Comparison of ENCODE assay signal across 15 cellular contexts in the genomic region with DNA sequence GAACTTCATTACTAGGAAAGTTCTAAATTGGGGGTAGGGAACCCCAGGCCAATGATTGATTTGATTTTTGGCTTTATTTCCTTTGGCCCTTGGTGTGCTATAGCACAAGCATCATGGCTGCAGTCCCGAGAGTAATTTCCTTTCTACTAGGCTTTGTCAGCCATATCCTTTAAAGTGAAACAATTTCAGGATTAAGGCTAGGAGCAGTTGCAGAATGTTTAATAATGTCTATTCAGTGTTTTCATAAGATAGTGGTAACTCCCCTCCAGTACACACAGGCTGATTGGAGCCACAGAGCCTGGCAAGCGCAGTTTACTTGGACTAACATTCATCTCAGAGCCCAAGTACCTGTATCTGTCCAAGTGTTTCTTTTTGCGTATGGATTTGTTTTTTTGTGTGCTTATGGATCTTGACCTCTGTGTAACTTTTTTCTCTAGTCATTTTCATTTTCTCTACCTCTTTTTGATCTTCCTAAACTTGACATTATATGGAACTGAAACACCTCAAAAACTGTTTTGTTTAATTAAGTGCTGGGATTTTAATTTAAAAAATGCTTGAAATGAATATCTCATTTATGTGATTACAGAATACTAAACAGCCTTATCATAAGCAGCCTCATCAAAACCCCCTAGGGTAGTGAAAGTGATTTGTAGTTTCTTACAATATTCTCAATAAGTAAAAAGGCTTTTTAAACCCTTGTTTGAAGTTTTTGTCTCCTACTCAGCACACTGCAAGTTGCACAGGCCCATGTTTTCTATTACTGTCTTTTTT. TPM values are rescaled to one million over a fixed set of nuclear protein-coding genes. Genes with fewer than 3 reads are reported as not detected.
A peak's percentile ranks its signal among the peaks of the same experiment; 100 is the strongest.
DNase-seq lines count a peak whose midpoint lies in the region; ATAC-seq and TF ChIP-seq lines count a peak whose summit lies in the region.
"Had no signal": no experiment of that assay in that cellular context is flagged by ENCODE, and none has a peak within 500 bp of the region (broad histone marks: within the 10 kb centered on the region; RNA-seq: fewer than 3 reads in every experiment).

No MANE protein-coding gene starts in this region.

- TF ChIP-seq POLR2A in esophagus muscularis mucosa (IDR thresholded peaks at IDR 0.05; ENCODE audit: low read depth) (no peak), adrenal gland (IDR thresholded peaks at IDR 0.05) (no peak)

- H3K4me2 ChIP-seq in OCI-LY7 (ENCODE audit: low read length) (peak overlapping the region; percentile 82), osteoblast (ENCODE audit: insufficient read depth, low read length) (peak overlapping the region; percentile 48)
- H3K4me2 ChIP-seq: A549 had no signal

- H3K4me3 ChIP-seq in OCI-LY7 (ENCODE audit: low read depth, low read length, poor library complexity, severe bottlenecking) = peak overlapping the region; percentile 41
- H3K4me3 ChIP-seq in esophagus muscularis mucosa = no peak overlapping the region
- no peak overlapping the region for H3K4me3 ChIP-seq in osteoblast (ENCODE audit: insufficient read depth, low read length)
- H3K4me3 ChIP-seq in adrenal gland = peak overlapping the region in 1 of 4 donors; percentile 1
- H3K4me3 ChIP-seq: A549 had no signal

- no peaks in the 10 kb centered on the region for H3K27me3 Mint-ChIP-seq in activated CD4-positive, alpha-beta T cell treated with anti-CD3 and anti-CD28 coated beads for 36 hours

- H2AFZ ChIP-seq in OCI-LY7 (ENCODE audit: low read length) = no peak overlapping the region
- H2AFZ ChIP-seq in osteoblast (ENCODE audit: low read length) = no peak overlapping the region

- no TSS peak for BruUV-seq in OCI-LY7 (replicated peaks; lab: Mats Ljungman, UMichigan)

- peak overlapping the region; percentile 27 for H3K27ac ChIP-seq in OCI-LY7 (ENCODE audit: low read depth, low read length, poor library complexity, severe bottlenecking)
- H3K27ac ChIP-seq in esophagus muscularis mucosa (replicated peaks in 1 of 4) = peak overlapping the region in 3 of 4 donors; percentile 4 to 17 (median 8)
- no peak overlapping the region for H3K27ac ChIP-seq in osteoblast (ENCODE audit: low read depth, low read length)
- no peak overlapping the region for H3K27ac ChIP-seq in adrenal gland
- H3K27ac ChIP-seq: A549, HL-60 had no signal

- TF ChIP-seq CTCF in OCI-LY7 (conservative IDR thresholded peaks at IDR 0.05; ENCODE audit: low read length) (no peak), esophagus muscularis mucosa (IDR thresholded peaks at IDR 0.05) (no peak), osteoblast (IDR thresholded peaks at IDR 0.05; ENCODE audit: extremely low read depth, low read depth, low read length) (no peak), adrenal gland (IDR thresholded peaks at IDR 0.05) (no peak)

- no peak for DNase-seq in activated CD4-positive, alpha-beta T cell treated with anti-CD3 and anti-CD28 coated beads for 36 hours
- DNase-seq in activated CD4-positive, alpha-beta T cell treated with anti-CD3 and anti-CD28 coated beads, Interleukin-2, amount 50 U/mL, for 48 hours = no peak
- DNase-seq in OCI-LY7 (ENCODE audit: low spot score) (no peak), esophagus muscularis mucosa (ENCODE audit: extremely low spot score) (no peak), osteoblast (ENCODE audit: insufficient read length, low spot score, missing footprints) (no peak), AG20443 (ENCODE audit: low spot score) (no peak), adrenal gland (no peak), SW480 (ENCODE audit: low spot score) (no peak)
- DNase-seq: activated effector memory CD4-positive, alpha-beta T cell treated with anti-CD3 and anti-CD28 coated beads, Interleukin-2, amount 50 U/mL, for 16 hours; dorsolateral prefrontal cortex; glutamatergic neuron; NCI-H1105; T1000 had no signal

- no peaks in the 10 kb centered on the region for H3K9me3 Mint-ChIP-seq in activated CD4-positive, alpha-beta T cell treated with anti-CD3 and anti-CD28 coated beads for 36 hours (ENCODE audit: low read depth)

- peaks cover 76% of the 10 kb centered on the region for H3K4me1 Mint-ChIP-seq in activated CD4-positive, alpha-beta T cell treated with anti-CD3 and anti-CD28 coated beads for 36 hours

- H3K4me1 ChIP-seq in OCI-LY7 (ENCODE audit: insufficient read depth, low read length, poor library complexity, severe bottlenecking) (peaks cover 76% of the 10 kb centered on the region), esophagus muscularis mucosa (peaks cover 4 to 34% (median 12%) of the 10 kb centered on the region in 4 donors), osteoblast (ENCODE audit: insufficient read depth, low read length) (peaks cover 5% of the 10 kb centered on the region), adrenal gland (replicated peaks in 1 of 2) (peaks cover 0 to 45% of the 10 kb centered on the region in 2 donors)
- H3K4me1 ChIP-seq: A549 had no signal

- intact Hi-C loops in activated CD4-positive, alpha-beta T cell treated with anti-CD3 and anti-CD28 coated beads for 36 hours (cut with DNase I, micrococcal nuclease) = loop anchor here (10.0 kb wide), 3 partner anchors 543 to 1633 kb away; partner anchors contain the start of genes PI4K2B (in 1 of the 2), RBPJ (in 1 of the 2) and ZCCHC4 (in 1 of the 2)
- intact Hi-C loops in OCI-LY7 (cut with micrococcal nuclease; ENCODE audit: unreplicated experiment) = no loop called here
- intact Hi-C loops in esophagus muscularis mucosa (cut with DNase I) = no loop called here
- intact Hi-C loops in adrenal gland (cut with DNase I) = loop anchor here in 1 of 2 donors (10.0 kb wide), 1 partner anchor 117 kb away; no protein-coding TSS in a partner anchor

- POLR2A ChIA-PET in activated CD4-positive, alpha-beta T cell treated with anti-CD3 and anti-CD28 coated beads for 36 hours (lab: Charles Lee) = no interaction called here
- POLR2A ChIA-PET in OCI-LY7 (lab: Charles Lee) = interaction anchor here (0.6 to 5.9 kb wide), 20 partner anchors 8 to 147 kb away, joined by 3 to 82 read pairs (median 4); no protein-coding TSS in a partner anchor

- TF ChIP-seq EP300 in esophagus muscularis mucosa (IDR thresholded peaks at IDR 0.05) = no peak

- H3K4me3 Mint-ChIP-seq in activated CD4-positive, alpha-beta T cell treated with anti-CD3 and anti-CD28 coated beads for 36 hours = peak overlapping the region; percentile 7

- peak overlapping the region; percentile 3 for H3K27ac Mint-ChIP-seq in activated CD4-positive, alpha-beta T cell treated with anti-CD3 and anti-CD28 coated beads for 36 hours

- peaks cover 7% of the 10 kb centered on the region for H3K36me3 Mint-ChIP-seq in activated CD4-positive, alpha-beta T cell treated with anti-CD3 and anti-CD28 coated beads for 36 hours (ENCODE audit: low read depth)

- peak; percentile 23 for ATAC-seq in activated CD4-positive, alpha-beta T cell treated with anti-CD3 and anti-CD28 coated beads for 36 hours
- ATAC-seq: A549 had no signal

- H4K20me1 ChIP-seq in OCI-LY7 (ENCODE audit: insufficient read depth, low read length) (peaks cover 65% of the 10 kb centered on the region), osteoblast (ENCODE audit: insufficient read depth, low read length) (peaks cover 3% of the 10 kb centered on the region)

- no peaks in the 10 kb centered on the region for H3K9me2 ChIP-seq in OCI-LY7 (ENCODE audit: insufficient read depth, low read length)

- no peaks in the 10 kb centered on the region for H3K9me3 ChIP-seq in OCI-LY7 (ENCODE audit: low read length)
- no peaks in the 10 kb centered on the region for H3K9me3 ChIP-seq in esophagus muscularis mucosa
- H3K9me3 ChIP-seq in osteoblast (ENCODE audit: low read depth, low read length) = no peaks in the 10 kb centered on the region
- H3K9me3 ChIP-seq in adrenal gland (replicated peaks in 1 of 3) = no peaks in the 10 kb centered on the region
- H3K9me3 ChIP-seq: A549 had no signal

- H3K27me3 ChIP-seq in esophagus muscularis mucosa (no peaks in the 10 kb centered on the region), osteoblast (ENCODE audit: insufficient read depth, low read length) (no peaks in the 10 kb centered on the region), adrenal gland (no peaks in the 10 kb centered on the region)
- H3K27me3 ChIP-seq: dorsolateral prefrontal cortex had no signal

- CTCF ChIA-PET in activated CD4-positive, alpha-beta T cell treated with anti-CD3 and anti-CD28 coated beads for 36 hours (lab: Charles Lee) = interaction anchor here (1.0 to 1.8 kb wide), 3 partner anchors 7 to 137 kb away, joined by 3 to 8 read pairs (median 4); partner anchors contain the start of gene STIM2
- CTCF ChIA-PET in OCI-LY7 (lab: Charles Lee; ENCODE audit: unreplicated experiment) = interaction anchor here (1.1 to 2.7 kb wide), 2 partner anchors 18 to 24 kb away, joined by 3 to 6 read pairs; no protein-coding TSS in a partner anchor

- WGBS in esophagus muscularis mucosa = 78% methylated on average over 3 of the region's 3 CpGs
- WGBS in adrenal gland, 4 donors = 69 to 73% (median 71%) methylated on average over 3 of the region's 3 CpGs

- peaks cover 100% of the 10 kb centered on the region for H3K79me2 ChIP-seq in OCI-LY7 (ENCODE audit: insufficient read depth, low read depth, low read length)
- peaks cover 69% of the 10 kb centered on the region for H3K79me2 ChIP-seq in osteoblast (ENCODE audit: insufficient read depth, low read length)

- H3K36me3 ChIP-seq in OCI-LY7 (ENCODE audit: insufficient read depth, low read length) = peaks cover 66% of the 10 kb centered on the region
- no peaks in the 10 kb centered on the region for H3K36me3 ChIP-seq in esophagus muscularis mucosa
- H3K36me3 ChIP-seq in osteoblast (ENCODE audit: insufficient read depth, low read length) = no peaks in the 10 kb centered on the region
- H3K36me3 ChIP-seq in adrenal gland (replicated peaks in 1 of 2) = no peaks in the 10 kb centered on the region

RNA-seq across cellular contexts. Expression of gene STIM2, which starts 7.5 kb away (rescaled TPM):
- total RNA-seq in activated CD4-positive, alpha-beta T cell treated with anti-CD3 and anti-CD28 coated beads for 36 hours = 10 to 100 TPM; 32.9 to 36.4 TPM
- 108 and 122 TPM in 2 replicates for total RNA-seq in OCI-LY7 (2014; rRNA removed; shearing (Covaris generic))
- 309 and 368 TPM in 2 replicates for total RNA-seq in OCI-LY7 (2022)
- total RNA-seq in esophagus muscularis mucosa = 10 to 100 TPM in 2 of 4 donors, 1 to 10 TPM in 2; 9.6 to 12.2 (median 10.1) TPM
- 14.8 and 15.3 TPM in 2 replicates for total RNA-seq in osteoblast
- total RNA-seq in adrenal gland = 10 to 100 TPM in 7 of 8 donors, 1 to 10 TPM in 1; 7.5 to 21.4 (median 17.3) TPM
- polyA plus RNA-seq in adrenal gland = 10 to 100 TPM; 11.0 to 12.7 (median 11.7) TPM

Comparison
In these comparisons a context has a peak if more than half of its experiments do, and no peak if none do; other contexts are left out.
1. H3K27ac ChIP-seq: peak in OCI-LY7 (single experiment) and esophagus muscularis mucosa (3 of 4); none in osteoblast (single experiment) and adrenal gland (0 of 5).
2. intact Hi-C loops: an anchor here in activated CD4-positive, alpha-beta T cell treated with anti-CD3 and anti-CD28 coated beads for 36 hours (10.0 kb wide); none called in OCI-LY7 and esophagus muscularis mucosa.